16 cellular contexts compared by ENCODE assay signal in genomic region chr12:113201187-113202177, GRCh38. TPM values are rescaled to one million over a fixed set of nuclear protein-coding genes. Genes with fewer than 3 reads are reported as not detected.
"Had no signal": no experiment of that assay in that cellular context is flagged by ENCODE, and none has a peak within 500 bp of the region (broad histone marks: within the 10 kb centered on the region; RNA-seq: fewer than 3 reads in every experiment).

No MANE protein-coding gene starts in this region.

- H3K9me3 ChIP-seq: thyroid gland, vagina had no signal

- H3K4me1 ChIP-seq: vagina had no signal

- H3K36me3 ChIP-seq: brain microvascular endothelial cell, thyroid gland, vagina had no signal

- DNase-seq: activated CD4-positive, alpha-beta memory T cell treated with anti-CD3 and anti-CD28 coated beads, Interleukin-2, amount 10 ng/mL, durations not matched to agents 7 days and 5 days; activated CD8-positive, alpha-beta memory T cell treated with anti-CD3 and anti-CD28 coated beads, Interleukin-2, amount 50 U/mL, for 4 hours; amniotic stem cell; brain microvascular endothelial cell; cerebellar nuclear complex; hippocampal formation; kidney glomerular epithelial cell; small intestine; T1000; thyroid gland had no signal

- H3K27ac ChIP-seq: brain microvascular endothelial cell, thyroid gland, vagina, VCaP had no signal

- H3K27me3 ChIP-seq: brain microvascular endothelial cell, thyroid gland, vagina had no signal

- H3K4me3 ChIP-seq: thyroid gland, vagina had no signal

- FAIRE-seq: small intestine had no signal

RNA-seq across cellular contexts. Expression of gene CFAP73, which starts 52.0 kb away (rescaled TPM):
- total RNA-seq: dermis microvascular lymphatic vessel endothelial cell, glomerular endothelial cell, myocyte, neural crest cell, vagina had no signal
